In genomic region chr3:23573827-23574226, GRCh38 we compare ENCODE assay signal across 9 cellular contexts.
"Had no signal": no experiment of that assay in that cellular context is flagged by ENCODE, and none has a peak within 500 bp of the region (broad histone marks: within the 10 kb centered on the region; RNA-seq: fewer than 3 reads in every experiment).

No MANE protein-coding gene starts in this region.

- FAIRE-seq: HTR-8/SVneo, K562 had no signal

- DNase-seq: GM23248, GOT3, H7, IMR-90, KG1 had no signal

- ATAC-seq: HCT116, K562 had no signal

- H3K4me3 ChIP-seq: GM23248, HAP-1, K562 had no signal
